Comparison of ENCODE assay signal across 16 cellular contexts in genomic region chr10:3260066-3260834, GRCh38.
DNase-seq lines count a peak whose midpoint lies in the region; ATAC-seq and TF ChIP-seq lines count a peak whose summit lies in the region.
"Had no signal": no experiment of that assay in that cellular context is flagged by ENCODE, and none has a peak within 500 bp of the region (broad histone marks: within the 10 kb centered on the region; RNA-seq: fewer than 3 reads in every experiment).

No MANE protein-coding gene starts in this region.

- H3K4ac ChIP-seq in trophoblast cell (ENCODE audit: low read depth, low read length): no peak overlapping the region

- H3K27me3 Mint-ChIP-seq in GM23338 (ENCODE audit: insufficient read depth, low read depth, poor library complexity) (no peaks in the 10 kb centered on the region), WTC11 (ENCODE audit: low read depth) (peaks cover 6% of the 10 kb centered on the region)
- H3K27me3 Mint-ChIP-seq: IgD-negative memory B cell had no signal

- H4K91ac ChIP-seq in trophoblast cell (ENCODE audit: low read depth, low read length): no peak overlapping the region

- H4K20me1 ChIP-seq in GM23338 (replicated peaks; ENCODE audit: insufficient read depth): no peaks in the 10 kb centered on the region

- H3K79me2 ChIP-seq in GM23338 (replicated peaks; ENCODE audit: insufficient read depth) (no peaks in the 10 kb centered on the region), trophoblast cell (ENCODE audit: control insufficient read depth, insufficient read depth, low read length, poor library complexity) (peaks cover 1% of the 10 kb centered on the region)

- H3K14ac ChIP-seq in trophoblast cell (ENCODE audit: low read length): no peak overlapping the region

- H4K8ac ChIP-seq in trophoblast cell (ENCODE audit: low read depth, low read length): no peak overlapping the region

- POLR2A ChIA-PET in WTC11 (lab: Charles Lee): no interaction called here

- H3K9me3 Mint-ChIP-seq in GM23338 (no peaks in the 10 kb centered on the region), WTC11 (peaks cover 5% of the 10 kb centered on the region; the same call in 1 of the 2 replicates)
- H3K9me3 Mint-ChIP-seq: CD14-positive monocyte; CD8-positive, alpha-beta T cell; H9; IgD-negative memory B cell had no signal

- H3K27me3 ChIP-seq in GM23338 (ENCODE audit: insufficient read depth): no peaks in the 10 kb centered on the region
- no peaks in the 10 kb centered on the region for H3K27me3 ChIP-seq in trophoblast cell (ENCODE audit: insufficient read depth, low read length)
- no peaks in the 10 kb centered on the region for H3K27me3 ChIP-seq in lower lobe of right lung (ENCODE audit: low read depth)
- H3K27me3 ChIP-seq: BE2C had no signal

- H3K4me2 ChIP-seq in GM23338: no peak overlapping the region
- H3K4me2 ChIP-seq in trophoblast cell (ENCODE audit: low read length): no peak overlapping the region
- H3K4me2 ChIP-seq: A549 had no signal

- no peak overlapping the region for H3K18ac ChIP-seq in trophoblast cell (ENCODE audit: low read length)

- TF ChIP-seq CTCF in GM23338 (conservative IDR thresholded peaks at IDR 0.05; ENCODE audit: low read depth in 2 of 2) (0 out of 4 replicates have a peak, but pooled peaks of 1 of the 2 experiments have one; percentile 4), WTC11 (IDR thresholded peaks at IDR 0.05) (no peak), lower lobe of right lung (IDR thresholded peaks at IDR 0.05) (no peak)

- peaks cover 7% of the 10 kb centered on the region for H3K4me1 Mint-ChIP-seq in GM23338
- peaks cover 7% of the 10 kb centered on the region for H3K4me1 Mint-ChIP-seq in WTC11
- H3K4me1 Mint-ChIP-seq: IgD-negative memory B cell had no signal

- H3K36me3 ChIP-seq in GM23338 (ENCODE audit: insufficient read depth) (no peaks in the 10 kb centered on the region), trophoblast cell (ENCODE audit: control insufficient read depth in 1 of 2, insufficient read depth in 2 of 2, low read length in 2 of 2) (no peaks in the 10 kb centered on the region), lower lobe of right lung (no peaks in the 10 kb centered on the region)
- H3K36me3 ChIP-seq: BE2C had no signal

- intact Hi-C loops in lower lobe of right lung (cut with DNase I): no loop called here

- no peak overlapping the region for H2BK120ac ChIP-seq in trophoblast cell (ENCODE audit: insufficient read depth, low read length, poor library complexity)

- H3K9me2 ChIP-seq in GM23338 (ENCODE audit: insufficient read depth): no peaks in the 10 kb centered on the region

- no peak overlapping the region for H2BK12ac ChIP-seq in trophoblast cell (ENCODE audit: low read length)

- ATAC-seq in GM23338 (peak; percentile 54), WTC11 (peak; percentile 71), lower lobe of right lung (no peak)
- ATAC-seq: A549; CD8-positive, alpha-beta T cell had no signal

- H3F3A ChIP-seq in GM23338 (replicated peaks; ENCODE audit: low read depth): no peaks in the 10 kb centered on the region

- H3K36me3 Mint-ChIP-seq in GM23338 (ENCODE audit: low read depth) (no peaks in the 10 kb centered on the region), WTC11 (no peaks in the 10 kb centered on the region)
- H3K36me3 Mint-ChIP-seq: CD14-positive monocyte; CD8-positive, alpha-beta T cell; IgD-negative memory B cell had no signal

- peaks cover 2% of the 10 kb centered on the region for H3K9me3 ChIP-seq in trophoblast cell (ENCODE audit: insufficient read depth, low read depth, low read length)
- no peaks in the 10 kb centered on the region for H3K9me3 ChIP-seq in lower lobe of right lung
- H3K9me3 ChIP-seq: A549, BE2C had no signal

- H3K27ac Mint-ChIP-seq in GM23338 (no peak overlapping the region), WTC11 (no peak overlapping the region)
- H3K27ac Mint-ChIP-seq: CD14-positive monocyte; CD8-positive, alpha-beta T cell; H9; IgD-negative memory B cell had no signal

- no CpG with 5 or more reads among the region's 18 CpGs for WGBS in trophoblast cell (ENCODE audit: extremely low coverage, insufficient coverage, insufficient read length)

- H3K4me1 ChIP-seq in GM23338 (ENCODE audit: insufficient read depth) (no peaks in the 10 kb centered on the region), trophoblast cell (ENCODE audit: control insufficient read depth in 1 of 2, insufficient read depth in 2 of 2, low read length in 2 of 2) (peaks cover 12 to 14% of the 10 kb centered on the region in 2 experiments), lower lobe of right lung (peaks cover 14% of the 10 kb centered on the region)
- H3K4me1 ChIP-seq: A549, BE2C had no signal

- H3K23ac ChIP-seq in trophoblast cell (ENCODE audit: low read length): no peak overlapping the region

- H3K79me1 ChIP-seq in trophoblast cell (ENCODE audit: low read length): peaks cover 5% of the 10 kb centered on the region

- no peak overlapping the region for H3K4me3 Mint-ChIP-seq in GM23338
- no peak overlapping the region for H3K4me3 Mint-ChIP-seq in WTC11
- H3K4me3 Mint-ChIP-seq: CD14-positive monocyte; CD8-positive, alpha-beta T cell; H9; IgD-negative memory B cell had no signal

- H3K27ac ChIP-seq in GM23338 (ENCODE audit: low read depth) (no peak overlapping the region), trophoblast cell (ENCODE audit: low read depth, low read length) (no peak overlapping the region), lower lobe of right lung (no peak overlapping the region)
- H3K27ac ChIP-seq: A549 had no signal

- peak; percentile 34 for DNase-seq in GM23338 (ENCODE audit: low spot score)
- DNase-seq in WTC11 (ENCODE audit: low spot score): no peak
- peak; percentile 52 for DNase-seq in iPS-NIHi7 (ENCODE audit: extremely low spot score)
- DNase-seq in trophoblast cell: peak in 1 of 2 donors; percentile 14
- no peak for DNase-seq in lower lobe of right lung
- DNase-seq in A172 (ENCODE audit: low spot score): no peak
- no peak for DNase-seq in SK-N-DZ (ENCODE audit: low spot score)
- DNase-seq: BE2C; CD8-positive, alpha-beta T cell; COR-L47; DND-41; GF-D8; H9 had no signal

- H2AFZ ChIP-seq in GM23338: peak overlapping the region; percentile 43; the same call in 1 of the 2 replicates
- peak overlapping the region; percentile 47 for H2AFZ ChIP-seq in trophoblast cell (ENCODE audit: insufficient read depth, low read length, poor library complexity)

- H2AK5ac ChIP-seq in trophoblast cell (ENCODE audit: low read length): no peak overlapping the region

- H3K4me3 ChIP-seq in GM23338: no peak overlapping the region
- no peak overlapping the region for H3K4me3 ChIP-seq in trophoblast cell (ENCODE audit: low read depth, low read length)
- no peak overlapping the region for H3K4me3 ChIP-seq in lower lobe of right lung
- H3K4me3 ChIP-seq: A549 had no signal

- H3K9ac ChIP-seq in trophoblast cell (ENCODE audit: low read length): no peak overlapping the region

- no peak overlapping the region for H4K12ac ChIP-seq in trophoblast cell (ENCODE audit: low read depth, low read length)

- H2BK5ac ChIP-seq in trophoblast cell (ENCODE audit: low read depth, low read length, poor library complexity): no peak overlapping the region

- CTCF ChIA-PET in WTC11 (lab: Charles Lee): no interaction called here

TF ChIP-seq in GM23338, 12 proteins besides CTCF, POLR2A, EP300 and RAD21 (continues in another document):
- TF ChIP-seq ZNF114 (CRISPR knock-in tag; IDR thresholded peaks at IDR 0.05): no peak
- no peak for TF ChIP-seq ZNF331 (CRISPR knock-in tag; IDR thresholded peaks at IDR 0.05; ENCODE audit: low read depth)
- no peak for TF ChIP-seq CREB1 (CRISPR knock-in tag; IDR thresholded peaks at IDR 0.05; ENCODE audit: low read depth)
- TF ChIP-seq NANOG (IDR thresholded peaks at IDR 0.05; ENCODE audit: borderline replicate concordance): no peak
- no peak for TF ChIP-seq POLR2AphosphoS5 (IDR thresholded peaks at IDR 0.05; ENCODE audit: low read depth)
- no peak for TF ChIP-seq STAT1 (IDR thresholded peaks at IDR 0.05; ENCODE audit: unreplicated experiment)
- TF ChIP-seq EZH2phosphoT487 (IDR thresholded peaks at IDR 0.05; ENCODE audit: unreplicated experiment): no peak

TF ChIP-seq in WTC11, 78 proteins besides CTCF, POLR2A, EP300 and RAD21 (continues in another document):
- TF ChIP-seq ZNF317 (CRISPR knock-in tag; IDR thresholded peaks at IDR 0.05; ENCODE audit: borderline replicate concordance, low read depth) (no peak), ZNF232 (CRISPR knock-in tag; IDR thresholded peaks at IDR 0.05) (no peak), ATF3 (CRISPR knock-in tag; conservative IDR thresholded peaks at IDR 0.05) (no peak), ZMAT4 (CRISPR knock-in tag; IDR thresholded peaks at IDR 0.05) (no peak), JAZF1 (CRISPR knock-in tag; IDR thresholded peaks at IDR 0.05) (no peak), ZNF512 (CRISPR knock-in tag; IDR thresholded peaks at IDR 0.05; ENCODE audit: borderline replicate concordance) (no peak), ZBTB43 (CRISPR knock-in tag; IDR thresholded peaks at IDR 0.05) (no peak)

Comparison
In these comparisons a context has a peak if more than half of its experiments do, and no peak if none do; other contexts are left out.
1. ATAC-seq: peak in GM23338 (single experiment) and WTC11 (single experiment); none in lower lobe of right lung (0 of 2).
2. DNase-seq: peak in GM23338 (single experiment) and iPS-NIHi7 (single experiment); none in WTC11 (single experiment), lower lobe of right lung (single experiment), A172 (single experiment) and SK-N-DZ (single experiment).